32 cellular contexts compared by ENCODE assay signal in genomic region chr6:41551086-41551702, GRCh38. TPM values are rescaled to one million over a fixed set of nuclear protein-coding genes. Genes with fewer than 3 reads are reported as not detected.
DNase-seq lines count a peak whose midpoint lies in the region; ATAC-seq, FAIRE-seq and TF ChIP-seq lines count a peak whose summit lies in the region.
"Had no signal": no experiment of that assay in that cellular context is flagged by ENCODE, and none has a peak within 500 bp of the region (broad histone marks: within the 10 kb centered on the region; RNA-seq: fewer than 3 reads in every experiment).

No MANE protein-coding gene starts in this region.

- H3K4me3 ChIP-seq in HEK293 (ENCODE audit: low read depth, low read length) (no peak overlapping the region), pancreas (no peak overlapping the region)
- H3K4me3 ChIP-seq: coronary artery, heart left ventricle, MG63, mucosa of descending colon, PC-9, psoas muscle, suprapubic skin had no signal

- CTCF ChIA-PET in HEK293 (lab: Yijun Ruan, JAX) = interaction anchor here (0.5 to 1.3 kb wide), 5 partner anchors 52 to 229 kb away, joined by 3 to 7 read pairs (median 3); partner anchors contain the start of gene PRICKLE4

- DNase-seq in NCI-H510A (lab: John Stamatoyannopoulos, UW) = peak; percentile 66
- DNase-seq in endothelial cell (ENCODE audit: low spot score) = no peak
- peak in 1 of 6 donors; percentile 55 for DNase-seq in pancreas
- no peak for DNase-seq in activated effector memory CD4-positive, alpha-beta T cell treated with Interleukin-2 at 50 U/mL for 16 hours
- no peak for DNase-seq in caudate nucleus (lab: John Stamatoyannopoulos, UW)
- DNase-seq in GOT3 (lab: John Stamatoyannopoulos, UW) = no peak
- DNase-seq: activated CD4-positive, alpha-beta T cell treated with anti-CD3 and anti-CD28 coated beads, Interleukin-2, amount 10 ng/mL, durations not matched to agents 7 days and 5 days; activated CD8-positive, alpha-beta memory T cell treated with anti-CD3 and anti-CD28 coated beads, Interleukin-2, amount 10 ng/mL, durations not matched to agents 7 days and 5 days; activated naive CD4-positive, alpha-beta T cell treated with Interleukin-2 at 50 U/mL for 16 hours; activated T-cell treated with anti-CD3 and anti-CD28 coated beads, Interleukin-2, amount 50 U/mL, for 72 hours; amygdala; effector memory CD4-positive, alpha-beta T cell; foreskin fibroblast; heart left ventricle; MG63; mucosa of descending colon; NCI-H1417 treated with DMSO at 0.1 percent for 48 hours; NCI-H2107; PC-9; psoas muscle; SHP77; stimulated activated CD4-positive, alpha-beta T cell treated with anti-CD3 and anti-CD28 coated beads, Interleukin-15, amount 100 ng/mL, for 24 hours; stimulated activated naive B cell treated with anti-CD40 and anti-IgM and Interleukin-4, amounts not matched to agents 10 μg/mL and 1 μg/mL and 100 μg/mL, for 72 hours; SW 1271 had no signal

- H3K4me1 ChIP-seq in HEK293 (ENCODE audit: control insufficient read depth, insufficient read depth, low read length) (no peaks in the 10 kb centered on the region; the same call in 1 of the 2 replicates), pancreas (peaks cover 16 to 28% (median 20%) of the 10 kb centered on the region in 3 donors)

- peaks cover 48% of the 10 kb centered on the region for H3K4me1 Mint-ChIP-seq in endothelial cell (ENCODE audit: unreplicated experiment)

- TF ChIP-seq CTCF in HEK293 (tag by site-specific recombination; IDR thresholded peaks at IDR 0.05) = no peak
- no peak for TF ChIP-seq CTCF in endothelial cell (IDR thresholded peaks at IDR 0.05; ENCODE audit: unreplicated experiment)
- no peak for TF ChIP-seq CTCF in pancreas (IDR thresholded peaks at IDR 0.05)

- H3K36me3 Mint-ChIP-seq in endothelial cell (ENCODE audit: low read depth, unreplicated experiment) = peaks cover 9% of the 10 kb centered on the region
- H3K36me3 Mint-ChIP-seq: activated CD8-positive, alpha-beta memory T cell treated with anti-CD3 and anti-CD28 coated beads, Interleukin-2, amount 10 ng/mL, durations not matched to agents 7 days and 5 days; WTC11 had no signal

- ATAC-seq in pancreas = peak in 3 of 4 donors; percentile 12 to 37 (median 35)
- ATAC-seq: activated CD8-positive, alpha-beta memory T cell treated with anti-CD3 and anti-CD28 coated beads, Interleukin-2, amount 10 ng/mL, durations not matched to agents 7 days and 5 days; activated T-cell treated with anti-CD3 and anti-CD28 coated beads, Interleukin-2, amount 50 U/mL, for 72 hours; esophagus mucosa; heart left ventricle; mucosa of descending colon; psoas muscle; stimulated activated naive B cell treated with anti-CD40 and anti-IgM and Interleukin-4, amounts not matched to agents 10 μg/mL and 1 μg/mL and 100 μg/mL, for 72 hours; WTC11 had no signal

- H3K9me3 Mint-ChIP-seq in endothelial cell (ENCODE audit: unreplicated experiment) = no peaks in the 10 kb centered on the region
- H3K9me3 Mint-ChIP-seq: activated CD4-positive, alpha-beta T cell treated with anti-CD3 and anti-CD28 coated beads, Interleukin-2, amount 10 ng/mL, durations not matched to agents 7 days and 5 days; activated T-cell treated with anti-CD3 and anti-CD28 coated beads, Interleukin-2, amount 50 U/mL, for 72 hours; stimulated activated naive B cell treated with anti-CD40 and anti-IgM and Interleukin-4, amounts not matched to agents 10 μg/mL and 1 μg/mL and 100 μg/mL, for 72 hours; WTC11 had no signal

- 51 to 52% methylated on average over 12 of the region's 12 CpGs for WGBS in pancreas, 2 donors

- H3K36me3 ChIP-seq in HEK293 (ENCODE audit: control insufficient read depth in 2 of 2, insufficient read depth in 1 of 2, low read length in 2 of 2) = peaks cover 0 to 42% of the 10 kb centered on the region in 2 experiments; a peak in 2 of 3 replicates
- H3K36me3 ChIP-seq in pancreas = no peaks in the 10 kb centered on the region
- H3K36me3 ChIP-seq: MG63, neutrophil, suprapubic skin had no signal

- POLR2A ChIA-PET in HEK293 (lab: Yijun Ruan, JAX) = no interaction called here

- H3K27me3 Mint-ChIP-seq in endothelial cell (ENCODE audit: unreplicated experiment) = peaks cover 11% of the 10 kb centered on the region
- H3K27me3 Mint-ChIP-seq: stimulated activated naive B cell treated with anti-CD40 and anti-IgM and Interleukin-4, amounts not matched to agents 10 μg/mL and 1 μg/mL and 100 μg/mL, for 72 hours had no signal

- intact Hi-C loops in pancreas (cut with DNase I) = no loop called here

- no peak overlapping the region for H3K27ac ChIP-seq in HEK293 (ENCODE audit: extremely low read depth, low read depth, low read length)
- H3K27ac ChIP-seq in pancreas = peak overlapping the region in 2 of 4 donors; percentile 15 to 41
- no peak overlapping the region for H3K27ac ChIP-seq in caudate nucleus (ENCODE audit: low read depth, low read length)
- H3K27ac ChIP-seq: coronary artery, heart left ventricle, neutrophil, PC-9, psoas muscle, suprapubic skin had no signal

- H3K27ac Mint-ChIP-seq in endothelial cell (ENCODE audit: unreplicated experiment) = no peak overlapping the region
- H3K27ac Mint-ChIP-seq: activated CD4-positive, alpha-beta T cell treated with anti-CD3 and anti-CD28 coated beads, Interleukin-2, amount 10 ng/mL, durations not matched to agents 7 days and 5 days; activated CD8-positive, alpha-beta memory T cell treated with anti-CD3 and anti-CD28 coated beads, Interleukin-2, amount 10 ng/mL, durations not matched to agents 7 days and 5 days; activated T-cell treated with anti-CD3 and anti-CD28 coated beads, Interleukin-2, amount 50 U/mL, for 72 hours; stimulated activated naive B cell treated with anti-CD40 and anti-IgM and Interleukin-4, amounts not matched to agents 10 μg/mL and 1 μg/mL and 100 μg/mL, for 72 hours; WTC11 had no signal

- no peaks in the 10 kb centered on the region for H3K27me3 ChIP-seq in pancreas
- H3K27me3 ChIP-seq: MG63 had no signal

- peak overlapping the region; percentile 45 for H3K4me3 Mint-ChIP-seq in endothelial cell (ENCODE audit: unreplicated experiment)
- H3K4me3 Mint-ChIP-seq: activated CD4-positive, alpha-beta T cell treated with anti-CD3 and anti-CD28 coated beads, Interleukin-2, amount 10 ng/mL, durations not matched to agents 7 days and 5 days; activated CD8-positive, alpha-beta memory T cell treated with anti-CD3 and anti-CD28 coated beads, Interleukin-2, amount 10 ng/mL, durations not matched to agents 7 days and 5 days; activated T-cell treated with anti-CD3 and anti-CD28 coated beads, Interleukin-2, amount 50 U/mL, for 72 hours; CD14-positive monocyte; stimulated activated naive B cell treated with anti-CD40 and anti-IgM and Interleukin-4, amounts not matched to agents 10 μg/mL and 1 μg/mL and 100 μg/mL, for 72 hours; WTC11 had no signal

- FAIRE-seq in pancreas (lab: Jason Lieb, UNC) = no peak
- FAIRE-seq: GM12891 had no signal

- H3K9me3 ChIP-seq in HEK293 (ENCODE audit: control insufficient read depth, insufficient read depth, low read depth, low read length) (no peaks in the 10 kb centered on the region), pancreas (no peaks in the 10 kb centered on the region)
- H3K9me3 ChIP-seq: heart left ventricle, MG63, mucosa of descending colon, neutrophil, psoas muscle, suprapubic skin had no signal

TF ChIP-seq in HEK293, 187 proteins besides CTCF, POLR2A, EP300 and RAD21:
- TF ChIP-seq ZXDB (tag by site-specific recombination; IDR thresholded peaks at IDR 0.05) (no peak), ZNF600 (tag by site-specific recombination; IDR thresholded peaks at IDR 0.05) (peak; percentile 31; the same call in 1 of the 2 replicates), ZFHX2 (tag by site-specific recombination; conservative IDR thresholded peaks at IDR 0.05) (0 out of 2 replicates have a peak, but pooled peaks have one; percentile 19)

RNA-seq across cellular contexts. Expression of gene FOXP4, which starts 5.0 kb away (rescaled TPM):
- total RNA-seq in endothelial cell (ENCODE audit: unreplicated experiment) (32.5 TPM), pancreas (10 to 100 TPM; 23.1 to 28.3 (median 25.3) TPM)
- 10 to 100 TPM; 27.4 to 29.3 TPM for polyA plus RNA-seq in pancreas
